In the genomic region with DNA sequence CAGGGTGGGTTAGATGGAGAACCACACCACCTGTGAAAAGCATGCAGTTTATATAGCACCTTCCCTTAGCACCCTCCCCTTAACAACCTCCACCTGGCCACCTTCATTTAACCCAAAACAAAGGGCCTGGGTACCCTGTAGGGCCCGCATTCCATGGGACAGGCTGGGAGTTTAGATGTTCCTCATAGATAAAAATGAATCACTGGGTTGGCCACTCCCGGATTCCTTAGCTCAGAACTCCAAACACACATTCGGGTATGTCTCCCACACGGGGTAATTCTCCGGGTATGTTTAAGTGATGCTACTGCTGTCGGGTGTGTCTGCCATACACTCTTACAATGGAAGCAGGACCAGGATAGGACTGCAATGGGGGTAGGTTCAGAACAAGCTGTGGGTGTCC, we compare ENCODE assay signal across 30 cellular contexts. TPM values are rescaled to one million over a fixed set of nuclear protein-coding genes. Genes with fewer than 3 reads are reported as not detected.
DNase-seq lines count a peak whose midpoint lies in the region; ATAC-seq and TF ChIP-seq lines count a peak whose summit lies in the region.
"Had no signal": no experiment of that assay in that cellular context is flagged by ENCODE, and none has a peak within 500 bp of the region (broad histone marks: within the 10 kb centered on the region; RNA-seq: fewer than 3 reads in every experiment).

No MANE protein-coding gene starts in this region.

- no peaks in the 10 kb centered on the region for H3K9me3 Mint-ChIP-seq in type B pancreatic cell
- H3K9me3 Mint-ChIP-seq: activated naive CD8-positive, alpha-beta T cell treated with anti-CD3 and anti-CD28 coated beads, Interleukin-2, amount 50 U/mL, for 24 hours; activated T-cell treated with anti-CD3 and anti-CD28 coated beads, Interleukin-2, amount 50 U/mL, for 4 hours; CD8-positive, alpha-beta T cell; memory B cell had no signal

- no peak overlapping the region for H3K9ac ChIP-seq in SK-N-SH

- TF ChIP-seq CTCF in SK-N-SH (IDR thresholded peaks at IDR 0.05) (no peak), PC-9 (conservative IDR thresholded peaks at IDR 0.05) (no peak), fibroblast of villous mesenchyme (IDR thresholded peaks at IDR 0.05; ENCODE audit: insufficient read depth, low read depth, low read length) (no peak), type B pancreatic cell (conservative IDR thresholded peaks at IDR 0.05) (no peak), suprapubic skin (IDR thresholded peaks at IDR 0.05) (no peak), GM13977 (IDR thresholded peaks at IDR 0.05; ENCODE audit: extremely low read depth, insufficient read depth, missing control alignments) (no peak), vagina (IDR thresholded peaks at IDR 0.05) (no peak)

- TF ChIP-seq RAD21 in SK-N-SH (IDR thresholded peaks at IDR 0.05; ENCODE audit: low read length) = no peak

- no peak for TF ChIP-seq POLR2A in suprapubic skin (IDR thresholded peaks at IDR 0.05)
- no peak for TF ChIP-seq POLR2A in vagina (IDR thresholded peaks at IDR 0.05)

- 90% methylated on average over 2 of the region's 6 CpGs for WGBS in SK-N-SH (ENCODE audit: low lambda C conversion rate)
- WGBS in suprapubic skin = 35% methylated on average over 5 of the region's 6 CpGs

- peak overlapping the region; percentile 87 for H3K27ac Mint-ChIP-seq in type B pancreatic cell
- H3K27ac Mint-ChIP-seq: activated naive CD8-positive, alpha-beta T cell treated with anti-CD3 and anti-CD28 coated beads, Interleukin-2, amount 50 U/mL, for 24 hours; B cell; CD8-positive, alpha-beta T cell; memory B cell had no signal

- DNase-seq in SK-N-SH (no peak), PC-9 (peak; percentile 62 to 65), fibroblast of villous mesenchyme (ENCODE audit: low read depth) (peak; percentile 3), type B pancreatic cell (ENCODE audit: extremely low spot score, unreplicated experiment) (no peak), suprapubic skin (ENCODE audit: low spot score in 2 of 2) (no peak), GM13977 (ENCODE audit: low spot score) (no peak), vagina (ENCODE audit: extremely low spot score in 2 of 2) (no peak)
- DNase-seq: activated CD4-positive, alpha-beta T cell treated with anti-CD3 and anti-CD28 coated beads for 4 hours; activated naive CD8-positive, alpha-beta T cell treated with anti-CD3 and anti-CD28 coated beads, Interleukin-2, amount 50 U/mL, for 24 hours; activated T-cell treated with anti-CD3 and anti-CD28 coated beads, Interleukin-2, amount 50 U/mL, for 4 hours; body of pancreas; DMS 273 treated with DMSO at 0.1 percent for 48 hours; heart right ventricle; KBM-7; MM.1S; NCI-H2081 treated with DMSO at 0.1 percent for 48 hours; NCI-H345; NCI-H82; posterior cingulate gyrus; sigmoid colon; stimulated activated CD4-positive, alpha-beta T cell treated with anti-CD3 and anti-CD28 coated beads, Interleukin-15, amount 100 ng/mL, for 24 hours; stimulated activated naive CD4-positive, alpha-beta T cell; uterus had no signal

- H3F3A ChIP-seq in SK-N-SH (replicated peaks; ENCODE audit: insufficient read depth) (no peaks in the 10 kb centered on the region), PC-9 (ENCODE audit: insufficient read depth, low read depth) (no peaks in the 10 kb centered on the region)

- no peaks in the 10 kb centered on the region for H3K9me2 ChIP-seq in SK-N-SH
- no peaks in the 10 kb centered on the region for H3K9me2 ChIP-seq in PC-9 (ENCODE audit: insufficient read depth)

- H3K27me3 ChIP-seq in SK-N-SH (ENCODE audit: insufficient read depth) = no peaks in the 10 kb centered on the region
- H3K27me3 ChIP-seq in PC-9 (ENCODE audit: insufficient read depth, low read depth) = no peaks in the 10 kb centered on the region
- no peaks in the 10 kb centered on the region for H3K27me3 ChIP-seq in suprapubic skin
- H3K27me3 ChIP-seq in vagina = no peaks in the 10 kb centered on the region
- H3K27me3 ChIP-seq: body of pancreas, heart right ventricle, sigmoid colon, uterus had no signal

- no peak overlapping the region for H2AFZ ChIP-seq in SK-N-SH (ENCODE audit: low read depth)
- no peak overlapping the region for H2AFZ ChIP-seq in PC-9

- H3K4me1 ChIP-seq in SK-N-SH (ENCODE audit: control insufficient read depth in 1 of 2, insufficient read depth in 2 of 2, low read depth in 1 of 2, low read length in 1 of 2) (peaks cover 0 to 17% of the 10 kb centered on the region in 2 experiments; a peak in 1 of 4 replicates), PC-9 (replicated peaks; ENCODE audit: insufficient read depth) (peaks cover 12% of the 10 kb centered on the region; the same call in 1 of the 2 replicates), suprapubic skin (peaks cover 31% of the 10 kb centered on the region), vagina (peaks cover 5% of the 10 kb centered on the region)
- H3K4me1 ChIP-seq: uterus had no signal

- H4K20me1 ChIP-seq in SK-N-SH (ENCODE audit: insufficient read depth) = no peaks in the 10 kb centered on the region
- H4K20me1 ChIP-seq in PC-9 (ENCODE audit: insufficient read depth) = no peaks in the 10 kb centered on the region

- H3K4me1 Mint-ChIP-seq in type B pancreatic cell (ENCODE audit: unreplicated experiment) = peaks cover 36% of the 10 kb centered on the region
- H3K4me1 Mint-ChIP-seq: activated naive CD8-positive, alpha-beta T cell treated with anti-CD3 and anti-CD28 coated beads, Interleukin-2, amount 50 U/mL, for 24 hours; B cell; memory B cell had no signal

- H3K79me2 ChIP-seq in SK-N-SH (ENCODE audit: insufficient read depth) (no peaks in the 10 kb centered on the region), PC-9 (ENCODE audit: low read depth) (no peaks in the 10 kb centered on the region)

- intact Hi-C loops in PC-9 (cut with micrococcal nuclease; ENCODE audit: unreplicated experiment) = no loop called here
- intact Hi-C loops in vagina (cut with DNase I) = no loop called here

- in situ Hi-C loops in GM13977 (cut with MboI; ENCODE audit: low pct_unique_long_range_greater_than_20kb, low sequenced_read_pairs, unreplicated experiment) = no loop called here

- H3K4me3 ChIP-seq in SK-N-SH (ENCODE audit: low read depth in 2 of 2, low read length in 1 of 2) (no peak overlapping the region), PC-9 (no peak overlapping the region), fibroblast of villous mesenchyme (ENCODE audit: low read depth, low read length) (no peak overlapping the region), suprapubic skin (no peak overlapping the region), vagina (no peak overlapping the region)
- H3K4me3 ChIP-seq: body of pancreas, HAP-1, heart right ventricle, sigmoid colon, uterus had no signal

- peaks cover 4% of the 10 kb centered on the region for H3K27me3 Mint-ChIP-seq in type B pancreatic cell
- H3K27me3 Mint-ChIP-seq: activated naive CD8-positive, alpha-beta T cell treated with anti-CD3 and anti-CD28 coated beads, Interleukin-2, amount 50 U/mL, for 24 hours had no signal

- POLR2A ChIA-PET in SK-N-SH (lab: Yijun Ruan, JAX) = no interaction called here
- POLR2A ChIA-PET in PC-9 (lab: Charles Lee; ENCODE audit: unreplicated experiment) = interaction anchor here (0.6 to 0.7 kb wide), 2 partner anchors 71 to 164 kb away, joined by 3 read pairs; no protein-coding TSS in a partner anchor

- H3K36me3 Mint-ChIP-seq in type B pancreatic cell = no peaks in the 10 kb centered on the region
- H3K36me3 Mint-ChIP-seq: CD8-positive, alpha-beta T cell; memory B cell had no signal

- H3K4me2 ChIP-seq in SK-N-SH (no peak overlapping the region), PC-9 (no peak overlapping the region)

- BruUV-seq in PC-9 (replicated peaks; lab: Mats Ljungman, UMichigan) = no TSS peak

- H3K36me3 ChIP-seq in SK-N-SH (replicated peaks in 1 of 2; ENCODE audit: control insufficient read depth in 1 of 2, insufficient read depth in 2 of 2, low read length in 1 of 2) (no peaks in the 10 kb centered on the region), PC-9 (ENCODE audit: low read depth) (no peaks in the 10 kb centered on the region), suprapubic skin (no peaks in the 10 kb centered on the region), vagina (no peaks in the 10 kb centered on the region)
- H3K36me3 ChIP-seq: HAP-1, heart right ventricle, sigmoid colon, uterus had no signal

- TF ChIP-seq EP300 in SK-N-SH (IDR thresholded peaks at IDR 0.05; ENCODE audit: borderline replicate concordance in 1 of 2, low read depth in 1 of 2, low read length in 1 of 2) = no peak
- no peak for TF ChIP-seq EP300 in suprapubic skin (IDR thresholded peaks at IDR 0.05)

- ATAC-seq in SK-N-SH treated with all-trans-retinoic acid at 6 μM for 48 hours = peak; percentile 14; the same call in 1 of the 3 replicates
- ATAC-seq: activated naive CD8-positive, alpha-beta T cell treated with anti-CD3 and anti-CD28 coated beads, Interleukin-2, amount 50 U/mL, for 24 hours; activated T-cell treated with anti-CD3 and anti-CD28 coated beads, Interleukin-2, amount 50 U/mL, for 4 hours; body of pancreas; CD8-positive, alpha-beta T cell; heart right ventricle had no signal

- no peak overlapping the region for H3K27ac ChIP-seq in SK-N-SH (ENCODE audit: low read depth in 2 of 2, low read length in 1 of 2)
- H3K27ac ChIP-seq in PC-9 = no peak overlapping the region
- H3K27ac ChIP-seq in suprapubic skin = no peak overlapping the region
- H3K27ac ChIP-seq in vagina = no peak overlapping the region
- H3K27ac ChIP-seq: 22Rv1, body of pancreas, epithelial cell of prostate, heart right ventricle, sigmoid colon, uterus had no signal

- peak overlapping the region; percentile 4 for H3K4me3 Mint-ChIP-seq in type B pancreatic cell
- H3K4me3 Mint-ChIP-seq: activated naive CD8-positive, alpha-beta T cell treated with anti-CD3 and anti-CD28 coated beads, Interleukin-2, amount 50 U/mL, for 24 hours; activated T-cell treated with anti-CD3 and anti-CD28 coated beads, Interleukin-2, amount 50 U/mL, for 4 hours; B cell; CD8-positive, alpha-beta T cell; memory B cell had no signal

- CTCF ChIA-PET in SK-N-SH (lab: Yijun Ruan, JAX) (interaction anchor here (1.0 to 8.9 kb wide), 4 partner anchors 35 to 114 kb away, joined by 3 to 109 read pairs (median 6); no protein-coding TSS in a partner anchor), PC-9 (lab: Charles Lee) (interaction anchor here (0.5 to 2.6 kb wide), 3 partner anchors 40 to 199 kb away, joined by 3 to 8 read pairs (median 4); no protein-coding TSS in a partner anchor)

- H3K9me3 ChIP-seq in SK-N-SH (no peaks in the 10 kb centered on the region), PC-9 (ENCODE audit: insufficient read depth, low read depth) (no peaks in the 10 kb centered on the region), suprapubic skin (no peaks in the 10 kb centered on the region), vagina (no peaks in the 10 kb centered on the region)
- H3K9me3 ChIP-seq: body of pancreas, HAP-1, heart right ventricle, sigmoid colon, uterus had no signal

TF ChIP-seq in SK-N-SH treated with all-trans-retinoic acid at 6 μM for 48 hours, 23 proteins besides CTCF, POLR2A, EP300 and RAD21 (continues in another document):
- no peak for TF ChIP-seq ZFP30 (CRISPR knock-in tag; IDR thresholded peaks at IDR 0.05)

RNA-seq across cellular contexts. Expression of a gene that starts 43.9 kb away (rescaled TPM):
- polyA plus RNA-seq in SK-N-SH (2012; rRNA removed) = 0.11 and 0.35 TPM in 2 replicates
- polyA plus RNA-seq in SK-N-SH (2012; cell fraction: cytosol; rRNA removed) = 0.24 and 0.33 TPM in 2 replicates
- 0.50 and 0.55 TPM in 2 replicates for polyA plus RNA-seq in SK-N-SH (2012; cell fraction: nucleus; rRNA removed)
- total RNA-seq in PC-9 (2021) = 9.0 and 17.5 TPM in 2 replicates
- not detected in 2 replicates for total RNA-seq in fibroblast of villous mesenchyme
- 9.9 and 21.1 TPM in 2 replicates for total RNA-seq in type B pancreatic cell (ENCODE audit: low replicate concordance)
- total RNA-seq in suprapubic skin = 1 to 10 TPM; 1.4 to 2.8 (median 1.6) TPM
- total RNA-seq in vagina = 1.7 TPM

Comparison
In these comparisons a context has a peak if more than half of its experiments do, and no peak if none do; other contexts are left out.
1. DNase-seq: peak in PC-9 (2 of 2) and fibroblast of villous mesenchyme (single experiment); none in SK-N-SH (single experiment), type B pancreatic cell (single experiment), suprapubic skin (0 of 2), GM13977 (single experiment) and vagina (0 of 2).